30 cellular contexts compared by ENCODE assay signal in genomic region chr6:5622276-5623005, GRCh38.
"Had no signal": no experiment of that assay in that cellular context is flagged by ENCODE, and none has a peak within 500 bp of the region (broad histone marks: within the 10 kb centered on the region; RNA-seq: fewer than 3 reads in every experiment).

No MANE protein-coding gene starts in this region.

- DNase-seq: activated CD4-positive, alpha-beta T cell treated with anti-CD3 and anti-CD28 coated beads, Interleukin-2, amount 10 ng/mL, durations not matched to agents 24 days and 14 days; activated CD4-positive, alpha-beta T cell treated with anti-CD3 and anti-CD28 coated beads, Interleukin-2, amount 50 U/mL, for 4 hours; activated CD8-positive, alpha-beta memory T cell treated with anti-CD3 and anti-CD28 coated beads, Interleukin-2, amount 50 U/mL, for 48 hours; activated effector memory CD4-positive, alpha-beta T cell treated with anti-CD3 and anti-CD28 coated beads, Interleukin-2, amount 50 U/mL, for 16 hours; activated naive CD4-positive, alpha-beta T cell; activated naive CD4-positive, alpha-beta T cell treated with anti-CD3 and anti-CD28 coated beads, Interleukin-2, amount 50 U/mL, for 16 hours; activated naive CD8-positive, alpha-beta T cell treated with anti-CD3 and anti-CD28 coated beads for 36 hours; activated T-cell treated with anti-CD3 and anti-CD28 coated beads, Interleukin-2, amount 50 U/mL, for 1 hour; activated T-cell treated with anti-CD3 and anti-CD28 coated beads, Interleukin-2, amount 50 U/mL, for 72 hours; amniotic stem cell; aorta; brain microvascular endothelial cell; IMR-90; NCI-H1105; NCI-H1436; NCI-H1694; NCI-H1930; NCI-H2081 treated with DMSO at 0.1 percent for 48 hours; NCI-H2171; NCI-H510A; NCI-H526; NCI-H748 treated with DMSO at 0.1 percent for 48 hours; NK-92 treated with Interleukin-12 subunit alpha and Interleukin-12 subunit beta, amount 100 ng/mL, for 24 hours; PC-3; Peyer's patch; RPMI8226 had no signal

- ATAC-seq: activated T-cell treated with anti-CD3 and anti-CD28 coated beads, Interleukin-2, amount 50 U/mL, for 72 hours; activated T-helper 17 cell treated with anti-CD3 and anti-CD28 coated beads, Interleukin-2, amount 50 U/mL, for 72 hours; K562; PC-3 had no signal

- H3K4me3 ChIP-seq: cardiac muscle cell, K562, Peyer's patch, SK-N-MC had no signal

- H3K36me3 ChIP-seq: brain microvascular endothelial cell, cardiac muscle cell, Peyer's patch had no signal

- H3K4me3 Mint-ChIP-seq: activated CD4-positive, alpha-beta T cell treated with anti-CD3 and anti-CD28 coated beads, Interleukin-2, amount 10 ng/mL, durations not matched to agents 24 days and 14 days; activated naive CD8-positive, alpha-beta T cell treated with anti-CD3 and anti-CD28 coated beads for 36 hours; activated T-cell treated with anti-CD3 and anti-CD28 coated beads, Interleukin-2, amount 50 U/mL, for 72 hours; activated T-helper 17 cell treated with anti-CD3 and anti-CD28 coated beads, Interleukin-2, amount 50 U/mL, for 72 hours had no signal

- H3K4me1 ChIP-seq: Peyer's patch had no signal

- H3K27me3 Mint-ChIP-seq: activated CD4-positive, alpha-beta T cell treated with anti-CD3 and anti-CD28 coated beads, Interleukin-2, amount 10 ng/mL, durations not matched to agents 24 days and 14 days; activated naive CD8-positive, alpha-beta T cell treated with anti-CD3 and anti-CD28 coated beads for 36 hours; activated T-helper 17 cell treated with anti-CD3 and anti-CD28 coated beads, Interleukin-2, amount 50 U/mL, for 72 hours had no signal

- H3K27ac ChIP-seq: brain microvascular endothelial cell, cardiac muscle cell, Peyer's patch, SK-N-MC had no signal

- H3K9me3 Mint-ChIP-seq: activated CD4-positive, alpha-beta T cell treated with anti-CD3 and anti-CD28 coated beads, Interleukin-2, amount 10 ng/mL, durations not matched to agents 24 days and 14 days; activated naive CD8-positive, alpha-beta T cell treated with anti-CD3 and anti-CD28 coated beads for 36 hours; activated T-cell treated with anti-CD3 and anti-CD28 coated beads, Interleukin-2, amount 50 U/mL, for 72 hours; activated T-helper 17 cell treated with anti-CD3 and anti-CD28 coated beads, Interleukin-2, amount 50 U/mL, for 72 hours had no signal

- H3K27me3 ChIP-seq: brain microvascular endothelial cell, cardiac muscle cell, Peyer's patch had no signal

- H3K27ac Mint-ChIP-seq: activated CD4-positive, alpha-beta T cell treated with anti-CD3 and anti-CD28 coated beads, Interleukin-2, amount 10 ng/mL, durations not matched to agents 24 days and 14 days; activated naive CD8-positive, alpha-beta T cell treated with anti-CD3 and anti-CD28 coated beads for 36 hours; activated T-cell treated with anti-CD3 and anti-CD28 coated beads, Interleukin-2, amount 50 U/mL, for 72 hours; activated T-helper 17 cell treated with anti-CD3 and anti-CD28 coated beads, Interleukin-2, amount 50 U/mL, for 72 hours had no signal

- H3K9me3 ChIP-seq: Peyer's patch had no signal
